In genomic region chr17:69064476-69064875, GRCh38 we compare ENCODE assay signal across 20 cellular contexts.
"Had no signal": no experiment of that assay in that cellular context is flagged by ENCODE, and none has a peak within 500 bp of the region (broad histone marks: within the 10 kb centered on the region; RNA-seq: fewer than 3 reads in every experiment).

No MANE protein-coding gene starts in this region.

- H3K4me3 ChIP-seq: left lung, pancreas, tibial artery had no signal

- H3K9me3 ChIP-seq: left lung, pancreas, tibial artery had no signal

- DNase-seq: activated CD4-positive, alpha-beta T cell treated with anti-CD3 and anti-CD28 coated beads for 1 hour; activated CD4-positive, alpha-beta T cell treated with anti-CD3 and anti-CD28 coated beads, Interleukin-2, amount 50 U/mL, for 4 hours; activated naive CD4-positive, alpha-beta T cell treated with Interleukin-2 at 50 U/mL for 16 hours; activated naive CD8-positive, alpha-beta T cell treated with anti-CD3 and anti-CD28 coated beads, Interleukin-2, amount 50 U/mL, for 24 hours; aorta; cortex of kidney; effector CD8-positive, alpha-beta T cell; glutamatergic neuron; hypothalamus; kidney; left lung; mesenchymal stem cell; pancreas; stimulated activated CD4-positive, alpha-beta T cell treated with anti-CD3 and anti-CD28 coated beads, Interleukin-2, amount 100 ng/mL, for 48 hours; stimulated activated naive B cell treated with anti-CD40 and anti-IgM and Interleukin-4, amounts not matched to agents 10 μg/mL and 1 μg/mL and 100 μg/mL, for 72 hours; T-helper 9 cell; tibial artery had no signal

- H3K36me3 ChIP-seq: left lung, pancreas, tibial artery had no signal

- H3K27ac ChIP-seq: left lung, pancreas, tibial artery, VCaP had no signal

- H3K27me3 ChIP-seq: left lung, pancreas, tibial artery had no signal

- ATAC-seq: activated naive CD8-positive, alpha-beta T cell treated with anti-CD3 and anti-CD28 coated beads, Interleukin-2, amount 50 U/mL, for 24 hours; activated T-helper 17 cell treated with anti-CD3 and anti-CD28 coated beads, Interleukin-2, amount 50 U/mL, for 72 hours; left lung; pancreas had no signal

- FAIRE-seq: kidney, pancreas, urothelium cell line had no signal
